In the genomic region with DNA sequence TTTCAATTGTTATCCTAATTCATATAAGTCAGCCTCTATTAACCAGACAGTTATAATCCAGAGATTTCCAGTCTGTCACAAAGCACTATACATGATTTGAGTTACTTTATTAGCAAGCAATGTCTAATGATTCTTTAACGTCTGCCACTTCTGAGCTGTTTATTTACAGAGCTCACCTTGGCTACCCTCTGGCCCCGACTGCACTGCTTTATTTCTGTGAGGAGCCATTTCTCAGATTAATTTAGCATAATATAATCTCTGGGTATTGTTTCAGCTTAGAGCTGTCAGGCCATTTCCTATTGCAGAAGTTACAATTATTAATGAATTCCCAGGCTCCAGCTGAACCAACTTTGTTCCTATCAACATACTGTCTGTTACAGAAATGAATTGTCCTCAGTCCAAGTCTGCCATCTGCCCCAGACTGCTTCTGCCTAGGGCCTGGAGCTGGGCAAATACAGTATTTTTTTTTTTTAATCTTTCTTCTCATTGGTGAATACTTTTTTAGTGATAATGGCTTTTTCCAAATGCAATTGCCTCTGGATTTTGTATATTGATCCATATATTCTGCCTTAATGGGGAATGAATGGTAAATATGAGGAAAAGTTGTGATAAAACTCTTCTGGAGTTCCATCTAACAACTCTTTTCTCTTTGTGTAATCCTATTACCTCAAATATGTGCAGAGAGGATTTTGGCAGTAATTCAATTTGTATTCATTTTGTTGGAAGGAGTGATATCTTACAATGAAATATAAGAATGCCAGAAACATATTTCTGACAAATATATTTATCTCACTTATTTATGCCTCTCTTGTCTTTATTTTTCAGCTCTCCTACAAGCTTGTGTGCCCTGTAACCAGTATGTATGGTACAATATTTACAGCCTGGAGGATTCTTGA, we compare ENCODE assay signal across 20 cellular contexts.
DNase-seq lines count a peak whose midpoint lies in the region; ATAC-seq and TF ChIP-seq lines count a peak whose summit lies in the region.
"Had no signal": no experiment of that assay in that cellular context is flagged by ENCODE, and none has a peak within 500 bp of the region (broad histone marks: within the 10 kb centered on the region; RNA-seq: fewer than 3 reads in every experiment).

No MANE protein-coding gene starts in this region.

- peaks cover 13% of the 10 kb centered on the region for H3K36me3 Mint-ChIP-seq in WTC11

- no peak overlapping the region for H3K4me3 ChIP-seq in AG10803 (ENCODE audit: low read length)
- H3K4me3 ChIP-seq: cardiac muscle cell, stomach, transverse colon had no signal

- POLR2A ChIA-PET in WTC11 (lab: Charles Lee): no interaction called here

- no peaks in the 10 kb centered on the region for H3K9me3 Mint-ChIP-seq in WTC11
- H3K9me3 Mint-ChIP-seq: activated naive CD8-positive, alpha-beta T cell treated with anti-CD3 and anti-CD28 coated beads, Interleukin-2, amount 50 U/mL, for 24 hours; CD4-positive, CD25-positive, alpha-beta regulatory T cell had no signal

- peak overlapping the region; percentile 16; the same call in 1 of the 2 replicates for H3K27ac Mint-ChIP-seq in WTC11
- H3K27ac Mint-ChIP-seq: activated naive CD8-positive, alpha-beta T cell treated with anti-CD3 and anti-CD28 coated beads, Interleukin-2, amount 50 U/mL, for 24 hours; CD4-positive, CD25-positive, alpha-beta regulatory T cell had no signal

- ATAC-seq in WTC11 (no peak), HG02623 (IDR thresholded peaks at IDR 0.05; ENCODE audit: unreplicated experiment) (no peak), GM21619 (IDR thresholded peaks at IDR 0.05; ENCODE audit: unreplicated experiment) (no peak)
- ATAC-seq: activated naive CD8-positive, alpha-beta T cell treated with anti-CD3 and anti-CD28 coated beads, Interleukin-2, amount 50 U/mL, for 24 hours had no signal

- DNase-seq in AG10803 (ENCODE audit: low read depth) (peak; percentile 12), NCI-H1694 (lab: John Stamatoyannopoulos, UW) (peak; percentile 82), WTC11 (ENCODE audit: low spot score) (no peak), fibroblast of peridontal ligament (ENCODE audit: extremely low read depth) (peak; percentile 50), T-helper 1 cell (no peak)
- no peak for DNase-seq in activated naive CD4-positive, alpha-beta T cell treated with anti-CD3 and anti-CD28 coated beads, Interleukin-2, amount 50 U/mL, for 16 hours
- DNase-seq: activated CD4-positive, alpha-beta T cell treated with anti-CD3 and anti-CD28 coated beads, Interleukin-2, amount 50 U/mL, for 1 hour; activated CD8-positive, alpha-beta memory T cell treated with anti-CD3 and anti-CD28 coated beads, Interleukin-2, amount 50 U/mL, for 4 hours; activated naive CD8-positive, alpha-beta T cell treated with anti-CD3 and anti-CD28 coated beads, Interleukin-2, amount 50 U/mL, for 24 hours; CD4-positive, CD25-positive, alpha-beta regulatory T cell; effector CD4-positive, alpha-beta T cell; H7; MM.1S; NCI-H187 treated with DMSO at 0.1 percent for 48 hours; NCI-H510A; stomach; transverse colon had no signal

- TF ChIP-seq CTCF in AG10803 (conservative IDR thresholded peaks at IDR 0.05; ENCODE audit: low read length): no peak
- TF ChIP-seq CTCF in WTC11 (IDR thresholded peaks at IDR 0.05): no peak

- H3K4me3 Mint-ChIP-seq in WTC11: no peak overlapping the region
- H3K4me3 Mint-ChIP-seq: activated naive CD8-positive, alpha-beta T cell treated with anti-CD3 and anti-CD28 coated beads, Interleukin-2, amount 50 U/mL, for 24 hours; CD4-positive, CD25-positive, alpha-beta regulatory T cell had no signal

- CTCF ChIA-PET in WTC11 (lab: Charles Lee): no interaction called here

- H3K27me3 Mint-ChIP-seq in WTC11 (ENCODE audit: low read depth): no peaks in the 10 kb centered on the region
- H3K27me3 Mint-ChIP-seq: activated naive CD8-positive, alpha-beta T cell treated with anti-CD3 and anti-CD28 coated beads, Interleukin-2, amount 50 U/mL, for 24 hours; CD4-positive, CD25-positive, alpha-beta regulatory T cell had no signal

- peaks cover 23% of the 10 kb centered on the region for H3K4me1 Mint-ChIP-seq in WTC11
- H3K4me1 Mint-ChIP-seq: activated naive CD8-positive, alpha-beta T cell treated with anti-CD3 and anti-CD28 coated beads, Interleukin-2, amount 50 U/mL, for 24 hours had no signal

TF ChIP-seq in WTC11, 78 proteins besides CTCF, POLR2A, EP300 and RAD21 (continues in another document):
- TF ChIP-seq CBFB (CRISPR knock-in tag; IDR thresholded peaks at IDR 0.05; ENCODE audit: low read depth): no peak
- TF ChIP-seq, protein P1, sequence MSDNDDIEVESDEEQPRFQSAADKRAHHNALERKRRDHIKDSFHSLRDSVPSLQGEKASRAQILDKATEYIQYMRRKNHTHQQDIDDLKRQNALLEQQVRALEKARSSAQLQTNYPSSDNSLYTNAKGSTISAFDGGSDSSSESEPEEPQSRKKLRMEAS (CRISPR knock-in tag; IDR thresholded peaks at IDR 0.05): no peak
- no peak for TF ChIP-seq FOXK1 (CRISPR knock-in tag; IDR thresholded peaks at IDR 0.05)
- no peak for TF ChIP-seq TEAD1 (CRISPR knock-in tag; IDR thresholded peaks at IDR 0.05)
- TF ChIP-seq, protein P2, sequence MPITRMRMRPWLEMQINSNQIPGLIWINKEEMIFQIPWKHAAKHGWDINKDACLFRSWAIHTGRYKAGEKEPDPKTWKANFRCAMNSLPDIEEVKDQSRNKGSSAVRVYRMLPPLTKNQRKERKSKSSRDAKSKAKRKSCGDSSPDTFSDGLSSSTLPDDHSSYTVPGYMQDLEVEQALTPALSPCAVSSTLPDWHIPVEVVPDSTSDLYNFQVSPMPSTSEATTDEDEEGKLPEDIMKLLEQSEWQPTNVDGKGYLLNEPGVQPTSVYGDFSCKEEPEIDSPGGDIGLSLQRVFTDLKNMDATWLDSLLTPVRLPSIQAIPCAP (CRISPR knock-in tag; IDR thresholded peaks at IDR 0.05): no peak
- TF ChIP-seq, protein P3, sequence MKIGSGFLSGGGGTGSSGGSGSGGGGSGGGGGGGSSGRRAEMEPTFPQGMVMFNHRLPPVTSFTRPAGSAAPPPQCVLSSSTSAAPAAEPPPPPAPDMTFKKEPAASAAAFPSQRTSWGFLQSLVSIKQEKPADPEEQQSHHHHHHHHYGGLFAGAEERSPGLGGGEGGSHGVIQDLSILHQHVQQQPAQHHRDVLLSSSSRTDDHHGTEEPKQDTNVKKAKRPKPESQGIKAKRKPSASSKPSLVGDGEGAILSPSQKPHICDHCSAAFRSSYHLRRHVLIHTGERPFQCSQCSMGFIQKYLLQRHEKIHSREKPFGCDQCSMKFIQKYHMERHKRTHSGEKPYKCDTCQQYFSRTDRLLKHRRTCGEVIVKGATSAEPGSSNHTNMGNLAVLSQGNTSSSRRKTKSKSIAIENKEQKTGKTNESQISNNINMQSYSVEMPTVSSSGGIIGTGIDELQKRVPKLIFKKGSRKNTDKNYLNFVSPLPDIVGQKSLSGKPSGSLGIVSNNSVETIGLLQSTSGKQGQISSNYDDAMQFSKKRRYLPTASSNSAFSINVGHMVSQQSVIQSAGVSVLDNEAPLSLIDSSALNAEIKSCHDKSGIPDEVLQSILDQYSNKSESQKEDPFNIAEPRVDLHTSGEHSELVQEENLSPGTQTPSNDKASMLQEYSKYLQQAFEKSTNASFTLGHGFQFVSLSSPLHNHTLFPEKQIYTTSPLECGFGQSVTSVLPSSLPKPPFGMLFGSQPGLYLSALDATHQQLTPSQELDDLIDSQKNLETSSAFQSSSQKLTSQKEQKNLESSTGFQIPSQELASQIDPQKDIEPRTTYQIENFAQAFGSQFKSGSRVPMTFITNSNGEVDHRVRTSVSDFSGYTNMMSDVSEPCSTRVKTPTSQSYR (CRISPR knock-in tag; IDR thresholded peaks at IDR 0.05): no peak
- TF ChIP-seq, protein P4, sequence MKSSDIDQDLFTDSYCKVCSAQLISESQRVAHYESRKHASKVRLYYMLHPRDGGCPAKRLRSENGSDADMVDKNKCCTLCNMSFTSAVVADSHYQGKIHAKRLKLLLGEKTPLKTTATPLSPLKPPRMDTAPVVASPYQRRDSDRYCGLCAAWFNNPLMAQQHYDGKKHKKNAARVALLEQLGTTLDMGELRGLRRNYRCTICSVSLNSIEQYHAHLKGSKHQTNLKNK (CRISPR knock-in tag; IDR thresholded peaks at IDR 0.05): no peak
- TF ChIP-seq ZNF416 (CRISPR knock-in tag; IDR thresholded peaks at IDR 0.05): no peak
- TF ChIP-seq, protein P5, sequence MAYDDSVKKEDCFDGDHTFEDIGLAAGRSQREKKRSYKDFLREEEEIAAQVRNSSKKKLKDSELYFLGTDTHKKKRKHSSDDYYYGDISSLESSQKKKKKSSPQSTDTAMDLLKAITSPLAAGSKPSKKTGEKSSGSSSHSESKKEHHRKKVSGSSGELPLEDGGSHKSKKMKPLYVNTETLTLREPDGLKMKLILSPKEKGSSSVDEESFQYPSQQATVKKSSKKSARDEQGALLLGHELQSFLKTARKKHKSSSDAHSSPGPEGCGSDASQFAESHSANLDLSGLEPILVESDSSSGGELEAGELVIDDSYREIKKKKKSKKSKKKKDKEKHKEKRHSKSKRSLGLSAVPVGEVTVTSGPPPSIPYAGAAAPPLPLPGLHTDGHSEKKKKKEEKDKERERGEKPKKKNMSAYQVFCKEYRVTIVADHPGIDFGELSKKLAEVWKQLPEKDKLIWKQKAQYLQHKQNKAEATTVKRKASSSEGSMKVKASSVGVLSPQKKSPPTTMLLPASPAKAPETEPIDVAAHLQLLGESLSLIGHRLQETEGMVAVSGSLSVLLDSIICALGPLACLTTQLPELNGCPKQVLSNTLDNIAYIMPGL (CRISPR knock-in tag; IDR thresholded peaks at IDR 0.05): no peak
- TF ChIP-seq KAT7 (CRISPR knock-in tag; IDR thresholded peaks at IDR 0.05; ENCODE audit: borderline replicate concordance): no peak
- TF ChIP-seq, protein P6, sequence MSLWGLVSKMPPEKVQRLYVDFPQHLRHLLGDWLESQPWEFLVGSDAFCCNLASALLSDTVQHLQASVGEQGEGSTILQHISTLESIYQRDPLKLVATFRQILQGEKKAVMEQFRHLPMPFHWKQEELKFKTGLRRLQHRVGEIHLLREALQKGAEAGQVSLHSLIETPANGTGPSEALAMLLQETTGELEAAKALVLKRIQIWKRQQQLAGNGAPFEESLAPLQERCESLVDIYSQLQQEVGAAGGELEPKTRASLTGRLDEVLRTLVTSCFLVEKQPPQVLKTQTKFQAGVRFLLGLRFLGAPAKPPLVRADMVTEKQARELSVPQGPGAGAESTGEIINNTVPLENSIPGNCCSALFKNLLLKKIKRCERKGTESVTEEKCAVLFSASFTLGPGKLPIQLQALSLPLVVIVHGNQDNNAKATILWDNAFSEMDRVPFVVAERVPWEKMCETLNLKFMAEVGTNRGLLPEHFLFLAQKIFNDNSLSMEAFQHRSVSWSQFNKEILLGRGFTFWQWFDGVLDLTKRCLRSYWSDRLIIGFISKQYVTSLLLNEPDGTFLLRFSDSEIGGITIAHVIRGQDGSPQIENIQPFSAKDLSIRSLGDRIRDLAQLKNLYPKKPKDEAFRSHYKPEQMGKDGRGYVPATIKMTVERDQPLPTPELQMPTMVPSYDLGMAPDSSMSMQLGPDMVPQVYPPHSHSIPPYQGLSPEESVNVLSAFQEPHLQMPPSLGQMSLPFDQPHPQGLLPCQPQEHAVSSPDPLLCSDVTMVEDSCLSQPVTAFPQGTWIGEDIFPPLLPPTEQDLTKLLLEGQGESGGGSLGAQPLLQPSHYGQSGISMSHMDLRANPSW (CRISPR knock-in tag; conservative IDR thresholded peaks at IDR 0.05; ENCODE audit: low read depth): no peak

Comparison
In these comparisons a context has a peak if more than half of its experiments do, and no peak if none do; other contexts are left out.
1. DNase-seq: peak in AG10803 (single experiment), NCI-H1694 (single experiment) and fibroblast of peridontal ligament (single experiment); none in WTC11 (single experiment), activated naive CD4-positive, alpha-beta T cell treated with anti-CD3 and anti-CD28 coated beads, Interleukin-2, amount 50 U/mL, for 16 hours (single experiment) and T-helper 1 cell (0 of 5).